8 cellular contexts compared by ENCODE assay signal in the genomic region with DNA sequence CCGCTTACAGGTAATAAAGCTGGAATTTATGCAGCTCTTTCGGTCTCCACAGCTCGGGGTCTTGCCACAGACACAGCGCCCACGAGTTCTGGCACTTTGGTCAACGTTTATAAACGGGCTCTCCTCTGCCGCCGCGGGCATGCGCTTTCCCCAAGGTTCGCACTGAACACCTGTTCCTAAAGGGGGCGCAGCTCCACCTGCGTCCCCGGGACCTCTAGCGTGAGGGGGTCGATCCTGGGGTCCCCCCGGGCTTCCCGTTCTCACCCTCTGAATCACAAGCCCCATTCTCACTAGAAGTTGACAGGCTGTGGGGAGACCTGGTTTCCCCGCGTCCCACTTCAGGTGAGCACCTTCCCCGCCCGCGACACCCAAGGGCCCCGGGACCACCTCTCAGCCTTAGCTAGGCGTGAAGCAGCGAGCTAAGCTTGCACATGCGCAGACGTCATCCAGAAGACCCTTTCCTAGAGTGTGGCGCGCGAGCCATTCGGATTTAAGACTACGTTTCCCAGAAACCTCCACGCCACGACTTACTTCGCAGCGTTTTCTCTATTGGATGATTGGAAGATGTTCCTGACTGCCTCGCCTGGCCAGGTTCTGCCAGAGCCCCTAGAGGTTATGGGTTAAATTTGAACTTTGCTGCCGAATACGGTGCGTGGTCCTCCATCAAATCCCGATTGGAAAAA. TPM values are rescaled to one million over a fixed set of nuclear protein-coding genes. Genes with fewer than 3 reads are reported as not detected.
DNase-seq lines count a peak whose midpoint lies in the region; ATAC-seq lines count a peak whose summit lies in the region.

No MANE protein-coding gene starts in this region.

- ATAC-seq in GM18907 (IDR thresholded peaks at IDR 0.05; ENCODE audit: unreplicated experiment) (peak; percentile 64), HG03108 (IDR thresholded peaks at IDR 0.05; ENCODE audit: unreplicated experiment) (peak; percentile 70)
- peak; percentile 73 to 75 for ATAC-seq in stimulated activated naive B cell treated with anti-CD40 and anti-IgM and Interleukin-4, amounts not matched to agents 10 μg/mL and 1 μg/mL and 100 μg/mL, for 72 hours (replicated peaks)

- peaks cover 12 to 21% of the 10 kb centered on the region in 2 donors for H3K4me1 Mint-ChIP-seq in stimulated activated naive B cell treated with anti-CD40 and anti-IgM and Interleukin-4, amounts not matched to agents 10 μg/mL and 1 μg/mL and 100 μg/mL, for 72 hours

- H3K4me3 ChIP-seq in mesenchymal stem cell (ENCODE audit: insufficient read depth in 1 of 2, low read depth in 1 of 2, low read length in 2 of 2), result peak overlapping the region; percentile 65 to 78

- H3K9ac ChIP-seq in mesenchymal stem cell (ENCODE audit: low read length), result peak overlapping the region; percentile 56

- H4K91ac ChIP-seq in mesenchymal stem cell (ENCODE audit: low read length), result no peak overlapping the region

- no peaks in the 10 kb centered on the region for H3K9me3 ChIP-seq in mesenchymal stem cell (ENCODE audit: control insufficient read depth, low read length)

- peak overlapping the region; percentile 1 for H3K27ac ChIP-seq in mesenchymal stem cell (ENCODE audit: low read length, poor library complexity, severe bottlenecking)

- H2BK120ac ChIP-seq in mesenchymal stem cell (ENCODE audit: low read depth, low read length), result no peak overlapping the region

- H2BK15ac ChIP-seq in mesenchymal stem cell (ENCODE audit: low read depth, poor library complexity, severe bottlenecking), result peak overlapping the region; percentile 92

- H2AK5ac ChIP-seq in mesenchymal stem cell (ENCODE audit: low read length, severe bottlenecking), result no peak overlapping the region

- H3K27me3 ChIP-seq in mesenchymal stem cell (ENCODE audit: control insufficient read depth in 1 of 2, insufficient read depth in 1 of 2, low read length in 2 of 2), result peaks cover 0 to 48% of the 10 kb centered on the region in 2 experiments

- H3K23ac ChIP-seq in mesenchymal stem cell (ENCODE audit: low read length in 2 of 2), result peak overlapping the region in 1 of 2 experiments; percentile 10

- H3K36me3 ChIP-seq in mesenchymal stem cell (ENCODE audit: control insufficient read depth in 1 of 2, insufficient read depth in 2 of 2, low read depth in 1 of 2, low read length in 2 of 2), result no peaks in the 10 kb centered on the region

- peak overlapping the region; percentile 85 to 90 for H3K4me3 Mint-ChIP-seq in stimulated activated naive B cell treated with anti-CD40 and anti-IgM and Interleukin-4, amounts not matched to agents 10 μg/mL and 1 μg/mL and 100 μg/mL, for 72 hours

- H2BK5ac ChIP-seq in mesenchymal stem cell (ENCODE audit: low read depth, low read length, poor library complexity, severe bottlenecking), result no peak overlapping the region

- H3K4me1 ChIP-seq in mesenchymal stem cell (ENCODE audit: control insufficient read depth, insufficient read depth, low read depth, low read length), result peaks cover 7% of the 10 kb centered on the region

- no peaks in the 10 kb centered on the region for H3K79me1 ChIP-seq in mesenchymal stem cell (replicated peaks; ENCODE audit: low read length, poor library complexity, severe bottlenecking)

- H3K9me3 Mint-ChIP-seq in stimulated activated naive B cell treated with anti-CD40 and anti-IgM and Interleukin-4, amounts not matched to agents 10 μg/mL and 1 μg/mL and 100 μg/mL, for 72 hours, result peaks cover 0 to 1% of the 10 kb centered on the region in 2 donors

- peaks cover 0 to 3% of the 10 kb centered on the region in 2 donors for H3K36me3 Mint-ChIP-seq in stimulated activated naive B cell treated with anti-CD40 and anti-IgM and Interleukin-4, amounts not matched to agents 10 μg/mL and 1 μg/mL and 100 μg/mL, for 72 hours

- peak; percentile 59 for DNase-seq in AG20443 (ENCODE audit: low spot score)
- DNase-seq in NCI-H2196 treated with DMSO at 0.1 percent for 48 hours (lab: John Stamatoyannopoulos, UW; ENCODE audit: unreplicated experiment), result peak; percentile 79
- DNase-seq in activated CD4-positive, alpha-beta T cell treated with anti-CD3 and anti-CD28 coated beads for 4 hours, result peak; percentile 15 to 19
- DNase-seq in epidermal melanocyte (ENCODE audit: insufficient read length, low spot score), result peak; percentile 59
- peak; percentile 72 for DNase-seq in mesenchymal stem cell
- peak; percentile 39 for DNase-seq in stimulated activated naive B cell treated with anti-CD40 and anti-IgM and Interleukin-4, amounts not matched to agents 10 μg/mL and 1 μg/mL and 100 μg/mL, for 72 hours

- peak overlapping the region; percentile 87 for H3K27ac Mint-ChIP-seq in stimulated activated naive B cell treated with anti-CD40 and anti-IgM and Interleukin-4, amounts not matched to agents 10 μg/mL and 1 μg/mL and 100 μg/mL, for 72 hours

- H3K27me3 Mint-ChIP-seq in stimulated activated naive B cell treated with anti-CD40 and anti-IgM and Interleukin-4, amounts not matched to agents 10 μg/mL and 1 μg/mL and 100 μg/mL, for 72 hours, result peaks cover 23 to 47% of the 10 kb centered on the region in 2 donors

- H2BK12ac ChIP-seq in mesenchymal stem cell (ENCODE audit: low read length in 2 of 2), result no peak overlapping the region

- H3K4ac ChIP-seq in mesenchymal stem cell (ENCODE audit: low read depth in 1 of 2, low read length in 2 of 2), result no peak overlapping the region

- no peak overlapping the region for H3K14ac ChIP-seq in mesenchymal stem cell (ENCODE audit: low read length in 2 of 2)

- peak overlapping the region; percentile 11 for H2AFZ ChIP-seq in mesenchymal stem cell (ENCODE audit: low read depth, low read length)

- peak overlapping the region; percentile 59 for H4K8ac ChIP-seq in mesenchymal stem cell (ENCODE audit: low read length)

- peak overlapping the region in 1 of 2 experiments; percentile 34 for H3K18ac ChIP-seq in mesenchymal stem cell (ENCODE audit: low read depth in 1 of 2, low read length in 2 of 2)

- WGBS in mesenchymal stem cell, result 2% methylated on average over 43 of the region's 43 CpGs

- peak overlapping the region; percentile 80 for H3K4me2 ChIP-seq in mesenchymal stem cell (ENCODE audit: low read length, poor library complexity, severe bottlenecking)

RNA-seq across cellular contexts. Expression of a gene that starts 21.3 kb away (rescaled TPM):
- polyA plus RNA-seq in mesenchymal stem cell (2013, experiment 1 of 2), result 0.80 TPM
- polyA plus RNA-seq in mesenchymal stem cell (2013, experiment 2 of 2), result 0.89 TPM

RNA-seq across cellular contexts. Expression of a gene that starts 53.0 kb away (rescaled TPM):
- polyA plus RNA-seq in mesenchymal stem cell (2013, experiment 1 of 2), result 0.04 TPM
- polyA plus RNA-seq in mesenchymal stem cell (2013, experiment 2 of 2), result not detected

Comparison
In these comparisons a context has a peak if more than half of its experiments do, and no peak if none do; other contexts are left out.
1. Peak in every context shown above with its lines: DNase-seq, ATAC-seq, H3K4me3 ChIP-seq and H3K27ac ChIP-seq.
2. DNase-seq: peak in every context shown above with its lines; median percentile 79 in NCI-H2196 treated with DMSO at 0.1 percent for 48 hours; 72 in mesenchymal stem cell; 59 in AG20443; 59 in epidermal melanocyte; 39 in stimulated activated naive B cell treated with anti-CD40 and anti-IgM and Interleukin-4, amounts not matched to agents 10 μg/mL and 1 μg/mL and 100 μg/mL, for 72 hours; 17 in activated CD4-positive, alpha-beta T cell treated with anti-CD3 and anti-CD28 coated beads for 4 hours.